35 cellular contexts compared by ENCODE assay signal in the genomic region with DNA sequence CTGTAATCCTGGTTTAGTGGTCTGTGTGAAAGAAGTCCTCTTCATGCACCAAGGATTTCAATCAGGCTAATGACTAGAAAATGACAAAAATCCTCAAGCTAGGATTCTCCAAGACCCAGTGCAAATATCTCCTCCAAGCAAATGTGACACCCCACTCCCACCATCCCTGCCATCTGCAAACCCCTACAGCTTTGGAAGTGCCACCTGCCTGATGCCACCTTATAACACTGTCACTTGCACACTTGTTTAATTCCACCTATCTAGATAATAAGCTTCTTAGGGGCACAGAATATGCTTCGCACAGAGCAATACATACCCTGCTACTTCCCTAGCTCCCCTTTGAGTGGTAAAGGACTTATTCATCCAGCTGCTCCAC.
"Had no signal": no experiment of that assay in that cellular context is flagged by ENCODE, and none has a peak within 500 bp of the region (broad histone marks: within the 10 kb centered on the region; RNA-seq: fewer than 3 reads in every experiment).

No MANE protein-coding gene starts in this region.

- ATAC-seq: activated CD4-positive, CD25-positive, alpha-beta regulatory T cell treated with anti-CD3 and anti-CD28 coated beads, Interleukin-2, amount 50 U/mL, for 24 hours; activated CD8-positive, alpha-beta T cell treated with anti-CD3 and anti-CD28 coated beads for 36 hours; activated T-cell treated with anti-CD3 and anti-CD28 coated beads, Interleukin-2, amount 50 U/mL, for 72 hours; activated T-helper 17 cell treated with anti-CD3 and anti-CD28 coated beads, Interleukin-2, amount 50 U/mL, for 72 hours; PC-3; WTC11 had no signal

- H3K36me3 Mint-ChIP-seq: activated naive CD8-positive, alpha-beta T cell treated with anti-CD3 and anti-CD28 coated beads for 36 hours; WTC11 had no signal

- H3K36me3 ChIP-seq: brain microvascular endothelial cell, MG63, Peyer's patch, SJSA1 had no signal

- H3K4me2 ChIP-seq: SK-N-SH had no signal

- FAIRE-seq: TTC549 had no signal

- H3K9me3 Mint-ChIP-seq: activated CD8-positive, alpha-beta T cell treated with anti-CD3 and anti-CD28 coated beads for 36 hours; activated naive CD8-positive, alpha-beta T cell treated with anti-CD3 and anti-CD28 coated beads for 36 hours; activated T-cell treated with anti-CD3 and anti-CD28 coated beads, Interleukin-2, amount 50 U/mL, for 72 hours; activated T-helper 17 cell treated with anti-CD3 and anti-CD28 coated beads, Interleukin-2, amount 50 U/mL, for 72 hours; T-helper 1 cell treated with Interleukin-12 subunit alpha and Interleukin-12 subunit beta and Interleukin-4 antibody, amounts not matched to agents 30 μg/mL and 1 μg/mL, for 36 hours; T-helper 2 cell treated with Interferon-gamma antibody and Interleukin-4, amounts not matched to agents 5 μg/mL and 100 μg/mL, for 36 hours; WTC11 had no signal

- H3K27ac Mint-ChIP-seq: activated CD8-positive, alpha-beta T cell treated with anti-CD3 and anti-CD28 coated beads for 36 hours; activated naive CD8-positive, alpha-beta T cell treated with anti-CD3 and anti-CD28 coated beads for 36 hours; activated T-cell treated with anti-CD3 and anti-CD28 coated beads, Interleukin-2, amount 50 U/mL, for 72 hours; activated T-helper 17 cell treated with anti-CD3 and anti-CD28 coated beads, Interleukin-2, amount 50 U/mL, for 72 hours; T-helper 1 cell treated with Interleukin-12 subunit alpha and Interleukin-12 subunit beta and Interleukin-4 antibody, amounts not matched to agents 30 μg/mL and 1 μg/mL, for 36 hours; T-helper 2 cell treated with Interferon-gamma antibody and Interleukin-4, amounts not matched to agents 5 μg/mL and 100 μg/mL, for 36 hours; WTC11 had no signal

- H3K27me3 ChIP-seq: brain microvascular endothelial cell, MG63, Peyer's patch, SJSA1 had no signal

- H3K9me3 ChIP-seq: MG63, Peyer's patch, SJSA1, SK-N-SH had no signal

- H3K27ac ChIP-seq: brain microvascular endothelial cell, Peyer's patch, SJSA1 had no signal

- DNase-seq: activated CD4-positive, alpha-beta T cell treated with anti-CD3 and anti-CD28 coated beads for 4 hours; activated CD8-positive, alpha-beta T cell treated with anti-CD3 and anti-CD28 coated beads for 36 hours; activated effector memory CD4-positive, alpha-beta T cell treated with anti-CD3 and anti-CD28 coated beads, Interleukin-2, amount 50 U/mL, for 16 hours; activated naive CD4-positive, alpha-beta T cell; activated naive CD4-positive, alpha-beta T cell treated with anti-CD3 and anti-CD28 coated beads, Interleukin-2, amount 50 U/mL, for 16 hours; activated naive CD8-positive, alpha-beta T cell treated with anti-CD3 and anti-CD28 coated beads for 36 hours; activated T-cell treated with anti-CD3 and anti-CD28 coated beads, Interleukin-2, amount 50 U/mL, for 1 hour; activated T-cell treated with anti-CD3 and anti-CD28 coated beads, Interleukin-2, amount 50 U/mL, for 72 hours; amniotic stem cell; aorta; central memory CD4-positive, alpha-beta T cell; Kasumi-1; KG1; MG63; MV-4-11; NCI-H1092; NCI-H1436 treated with DMSO at 0.1 percent for 48 hours; NCI-H1694 treated with DMSO at 0.1 percent for 48 hours; NCI-H2029; NCI-H510A; NCI-H69; NK-92 treated with Interleukin-12 subunit alpha and Interleukin-12 subunit beta, amount 100 ng/mL, for 24 hours; PC-3; Peyer's patch; RPMI8226; SHP77 treated with DMSO at 0.1 percent for 48 hours; SK-N-SH had no signal

- H3K4me3 Mint-ChIP-seq: activated CD8-positive, alpha-beta T cell treated with anti-CD3 and anti-CD28 coated beads for 36 hours; activated naive CD8-positive, alpha-beta T cell treated with anti-CD3 and anti-CD28 coated beads for 36 hours; activated T-cell treated with anti-CD3 and anti-CD28 coated beads, Interleukin-2, amount 50 U/mL, for 72 hours; activated T-helper 17 cell treated with anti-CD3 and anti-CD28 coated beads, Interleukin-2, amount 50 U/mL, for 72 hours; T-helper 1 cell treated with Interleukin-12 subunit alpha and Interleukin-12 subunit beta and Interleukin-4 antibody, amounts not matched to agents 30 μg/mL and 1 μg/mL, for 36 hours; T-helper 2 cell treated with Interferon-gamma antibody and Interleukin-4, amounts not matched to agents 5 μg/mL and 100 μg/mL, for 36 hours; WTC11 had no signal

- H3K4me1 Mint-ChIP-seq: activated naive CD8-positive, alpha-beta T cell treated with anti-CD3 and anti-CD28 coated beads for 36 hours had no signal

- H3K4me1 ChIP-seq: Peyer's patch, SJSA1 had no signal

- H3K9ac ChIP-seq: SK-N-SH had no signal

- H3K4me3 ChIP-seq: MG63, Peyer's patch, SJSA1 had no signal

- H3K27me3 Mint-ChIP-seq: activated naive CD8-positive, alpha-beta T cell treated with anti-CD3 and anti-CD28 coated beads for 36 hours had no signal
